In the genomic region with DNA sequence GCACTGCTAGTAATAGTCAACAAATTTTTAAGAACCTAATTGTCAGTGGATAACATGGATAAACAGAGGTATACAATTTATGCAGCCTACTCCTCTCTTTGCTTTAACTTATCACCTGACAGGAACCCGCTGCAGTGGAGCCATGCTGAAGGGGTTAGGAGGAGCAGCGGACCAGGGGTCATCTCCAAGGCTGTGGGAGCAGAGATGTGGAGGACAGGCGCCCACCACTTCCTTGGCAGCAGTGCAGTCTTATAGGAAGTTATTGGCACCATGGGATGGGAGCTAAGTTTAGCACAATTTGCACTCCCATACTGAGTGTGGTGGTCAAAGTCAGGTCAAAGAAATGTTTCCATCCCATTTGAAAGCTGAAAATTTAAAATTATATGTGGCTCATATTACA, we compare ENCODE assay signal across 1 cellular context.
TF ChIP-seq lines count a peak whose summit lies in the region.

No MANE protein-coding gene starts in this region.

TF ChIP-seq in IMR-90, 13 proteins besides CTCF, POLR2A, EP300 and RAD21:
- TF ChIP-seq NFE2L2 (IDR thresholded peaks at IDR 0.05; ENCODE audit: low read depth, low read length) (no peak), SMC3 (IDR thresholded peaks at IDR 0.05; ENCODE audit: low read depth, low read length) (no peak), CHD1 (IDR thresholded peaks at IDR 0.05; ENCODE audit: low read depth, low read length) (no peak), BHLHE40 (IDR thresholded peaks at IDR 0.05; ENCODE audit: low read depth, low read length) (no peak), CEBPB (IDR thresholded peaks at IDR 0.05; ENCODE audit: low read depth, low read length) (no peak), RFX5 (IDR thresholded peaks at IDR 0.05; ENCODE audit: low read depth, low read length) (no peak), RCOR1 (IDR thresholded peaks at IDR 0.05; ENCODE audit: insufficient replicate concordance, low read length) (no peak), MXI1 (IDR thresholded peaks at IDR 0.05; ENCODE audit: borderline replicate concordance, low read depth, low read length) (no peak), MAZ (IDR thresholded peaks at IDR 0.05; ENCODE audit: borderline replicate concordance, low read depth, low read length) (no peak), MAFK (IDR thresholded peaks at IDR 0.05; ENCODE audit: low read depth, low read length) (no peak), FOS (IDR thresholded peaks at IDR 0.05; ENCODE audit: low read depth, low read length) (no peak)
- TF ChIP-seq, protein P1, sequence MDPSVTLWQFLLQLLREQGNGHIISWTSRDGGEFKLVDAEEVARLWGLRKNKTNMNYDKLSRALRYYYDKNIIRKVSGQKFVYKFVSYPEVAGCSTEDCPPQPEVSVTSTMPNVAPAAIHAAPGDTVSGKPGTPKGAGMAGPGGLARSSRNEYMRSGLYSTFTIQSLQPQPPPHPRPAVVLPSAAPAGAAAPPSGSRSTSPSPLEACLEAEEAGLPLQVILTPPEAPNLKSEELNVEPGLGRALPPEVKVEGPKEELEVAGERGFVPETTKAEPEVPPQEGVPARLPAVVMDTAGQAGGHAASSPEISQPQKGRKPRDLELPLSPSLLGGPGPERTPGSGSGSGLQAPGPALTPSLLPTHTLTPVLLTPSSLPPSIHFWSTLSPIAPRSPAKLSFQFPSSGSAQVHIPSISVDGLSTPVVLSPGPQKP (IDR thresholded peaks at IDR 0.05; ENCODE audit: borderline replicate concordance, low read depth, low read length), result no peak
- TF ChIP-seq, protein P2, sequence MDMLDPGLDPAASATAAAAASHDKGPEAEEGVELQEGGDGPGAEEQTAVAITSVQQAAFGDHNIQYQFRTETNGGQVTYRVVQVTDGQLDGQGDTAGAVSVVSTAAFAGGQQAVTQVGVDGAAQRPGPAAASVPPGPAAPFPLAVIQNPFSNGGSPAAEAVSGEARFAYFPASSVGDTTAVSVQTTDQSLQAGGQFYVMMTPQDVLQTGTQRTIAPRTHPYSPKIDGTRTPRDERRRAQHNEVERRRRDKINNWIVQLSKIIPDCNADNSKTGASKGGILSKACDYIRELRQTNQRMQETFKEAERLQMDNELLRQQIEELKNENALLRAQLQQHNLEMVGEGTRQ (IDR thresholded peaks at IDR 0.05; ENCODE audit: low read depth, low read length), result no peak
